Comparison of ENCODE assay signal across 8 cellular contexts in the genomic region with DNA sequence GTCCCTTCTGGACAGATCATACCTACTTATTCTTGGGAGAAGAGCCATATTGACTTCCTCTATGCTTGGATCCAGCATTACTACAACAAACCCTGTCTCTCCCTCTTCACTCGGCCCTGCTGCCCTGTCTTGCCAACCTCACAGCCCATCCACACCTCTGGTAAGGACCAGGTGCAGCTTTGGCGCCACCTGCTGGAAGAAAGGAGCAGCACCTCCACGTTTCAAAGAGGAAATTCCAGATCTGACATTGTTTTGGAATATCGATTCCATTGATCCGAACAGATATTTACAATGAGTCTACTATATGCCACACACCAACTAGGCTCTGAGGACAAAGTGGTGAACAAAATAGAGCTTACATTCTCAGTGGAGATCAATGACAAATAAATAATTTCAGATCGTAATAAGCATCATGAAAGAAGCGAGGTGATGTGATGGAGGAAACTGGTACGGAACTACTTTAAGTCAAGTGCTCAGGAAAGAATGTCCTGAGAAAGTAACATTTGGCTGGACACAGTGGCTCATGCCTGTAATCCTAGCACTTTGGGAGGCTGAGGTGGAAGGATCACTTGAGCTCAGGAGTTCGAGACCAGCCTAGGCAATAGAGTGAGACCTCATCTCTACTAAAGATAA. TPM values are rescaled to one million over a fixed set of nuclear protein-coding genes. Genes with fewer than 3 reads are reported as not detected.
DNase-seq lines count a peak whose midpoint lies in the region; ATAC-seq and TF ChIP-seq lines count a peak whose summit lies in the region.

No MANE protein-coding gene starts in this region.

- intact Hi-C loops in activated CD4-positive, alpha-beta T cell treated with anti-CD3 and anti-CD28 coated beads for 36 hours (cut with DNase I, micrococcal nuclease): loop anchor here (1.0 to 5.0 kb wide), 3 partner anchors 54 to 157 kb away; a partner anchor contains a TSS
- intact Hi-C loops in left lung (cut with DNase I): loop anchor here in 1 of 2 donors (5.0 kb wide), 2 partner anchors 51 to 156 kb away; no protein-coding TSS in a partner anchor

- peaks cover 2% of the 10 kb centered on the region for H3K4me1 Mint-ChIP-seq in activated CD4-positive, alpha-beta T cell treated with anti-CD3 and anti-CD28 coated beads for 36 hours

- H3K9me3 Mint-ChIP-seq in activated CD4-positive, alpha-beta T cell treated with anti-CD3 and anti-CD28 coated beads for 36 hours (ENCODE audit: low read depth): no peaks in the 10 kb centered on the region

- H3K4me1 ChIP-seq in left lung: peaks cover 0 to 21% of the 10 kb centered on the region in 2 donors

- H3K4me3 ChIP-seq in AG04450 (ENCODE audit: low read depth, low read length) (no peak overlapping the region), choroid plexus epithelial cell (ENCODE audit: low read depth, low read length) (no peak overlapping the region), left lung (no peak overlapping the region)

- peak; percentile 88 for ATAC-seq in activated CD4-positive, alpha-beta T cell treated with anti-CD3 and anti-CD28 coated beads for 36 hours
- peak; percentile 66 for ATAC-seq in left lung
- ATAC-seq in HG03139 (IDR thresholded peaks at IDR 0.05; ENCODE audit: unreplicated experiment): no peak

- H3K27ac ChIP-seq in AG04450 (ENCODE audit: low read depth, low read length): no peak overlapping the region
- H3K27ac ChIP-seq in left lung: no peak overlapping the region

- TF ChIP-seq CTCF in AG04450 (IDR thresholded peaks at IDR 0.05; ENCODE audit: low read depth, low read length) (peak; percentile 98), choroid plexus epithelial cell (conservative IDR thresholded peaks at IDR 0.05; ENCODE audit: low read depth, low read length) (peak; percentile 99), left lung (IDR thresholded peaks at IDR 0.05) (peak; percentile 88 to 95)

- H3K27ac Mint-ChIP-seq in activated CD4-positive, alpha-beta T cell treated with anti-CD3 and anti-CD28 coated beads for 36 hours: no peak overlapping the region

- POLR2A ChIA-PET in AG04450 (lab: Yijun Ruan, JAX): no interaction called here
- POLR2A ChIA-PET in activated CD4-positive, alpha-beta T cell treated with anti-CD3 and anti-CD28 coated beads for 36 hours (lab: Charles Lee): no interaction called here

- no peak overlapping the region for H3K4me3 Mint-ChIP-seq in activated CD4-positive, alpha-beta T cell treated with anti-CD3 and anti-CD28 coated beads for 36 hours

- H3K36me3 ChIP-seq in left lung: peaks cover 0 to 17% of the 10 kb centered on the region in 2 donors

- CTCF ChIA-PET in AG04450 (lab: Charles Lee): interaction anchor here (0.6 to 6.7 kb wide), 61 partner anchors 8 to 392 kb away, joined by 3 to 102 read pairs (median 5); a partner anchor contains a TSS
- CTCF ChIA-PET in activated CD4-positive, alpha-beta T cell treated with anti-CD3 and anti-CD28 coated beads for 36 hours (lab: Charles Lee): interaction anchor here (0.6 to 11.2 kb wide), 34 partner anchors 9 to 365 kb away, joined by 3 to 134 read pairs (median 4); a partner anchor contains a TSS

- DNase-seq in AG04450 (ENCODE audit: low read depth, low spot score): no peak
- peak; percentile 71 for DNase-seq in GM19240 (ENCODE audit: insufficient read length, low spot score)
- peak; percentile 51 for DNase-seq in NCI-H226
- peak; percentile 85 for DNase-seq in activated CD4-positive, alpha-beta T cell treated with anti-CD3 and anti-CD28 coated beads for 36 hours
- DNase-seq in choroid plexus epithelial cell (ENCODE audit: low read depth): peak; percentile 69
- DNase-seq in left lung: peak; percentile 75 to 92
- peak; percentile 51 to 71 (median 69) for DNase-seq in stimulated activated CD4-positive, alpha-beta T cell treated with anti-CD3 and anti-CD28 coated beads, TNF-alpha, amount 100 ng/mL, for 24 hours (ENCODE audit: low read depth in 3 of 3)

- H3K27me3 Mint-ChIP-seq in activated CD4-positive, alpha-beta T cell treated with anti-CD3 and anti-CD28 coated beads for 36 hours: no peaks in the 10 kb centered on the region

- H3K9me3 ChIP-seq in AG04450 (ENCODE audit: control insufficient read depth, insufficient read depth, low read length) (no peaks in the 10 kb centered on the region), left lung (no peaks in the 10 kb centered on the region)

- H3K36me3 Mint-ChIP-seq in activated CD4-positive, alpha-beta T cell treated with anti-CD3 and anti-CD28 coated beads for 36 hours (ENCODE audit: low read depth): peaks cover 4% of the 10 kb centered on the region

- H3K27me3 ChIP-seq in AG04450 (ENCODE audit: control insufficient read depth, insufficient read depth, low read length) (no peaks in the 10 kb centered on the region), left lung (no peaks in the 10 kb centered on the region)

RNA-seq across cellular contexts. Expression of a gene that starts 18.7 kb away (rescaled TPM):
- polyA plus RNA-seq in AG04450 (2011; rRNA removed): 1.6 and 2.6 TPM in 2 replicates
- polyA minus RNA-seq in AG04450 (2011; rRNA and poly(A)+ RNA removed): 2.6 and 2.8 TPM in 2 replicates
- total RNA-seq in activated CD4-positive, alpha-beta T cell treated with anti-CD3 and anti-CD28 coated beads for 36 hours: 10 to 100 TPM in 1 of 2 experiments, 1 to 10 TPM in 1; 8.8 to 12.8 TPM
- 100 to 1,000 TPM in 1 of 2 donors, 10 to 100 TPM in 1; 98.0 to 114 TPM for total RNA-seq in left lung

Comparison
In these comparisons a context has a peak if more than half of its experiments do, and no peak if none do; other contexts are left out.
1. RNA of a gene that starts 18.7 kb away (total RNA-seq): 98.0 to 114 TPM in left lung; 8.8 to 12.8 TPM in activated CD4-positive, alpha-beta T cell treated with anti-CD3 and anti-CD28 coated beads for 36 hours; every median in the first group is over 4 times any median in the second.
2. Peak in every context shown above with its lines, with median percentiles within 50 percentile points of each other: CTCF ChIP-seq.